In the genomic region with DNA sequence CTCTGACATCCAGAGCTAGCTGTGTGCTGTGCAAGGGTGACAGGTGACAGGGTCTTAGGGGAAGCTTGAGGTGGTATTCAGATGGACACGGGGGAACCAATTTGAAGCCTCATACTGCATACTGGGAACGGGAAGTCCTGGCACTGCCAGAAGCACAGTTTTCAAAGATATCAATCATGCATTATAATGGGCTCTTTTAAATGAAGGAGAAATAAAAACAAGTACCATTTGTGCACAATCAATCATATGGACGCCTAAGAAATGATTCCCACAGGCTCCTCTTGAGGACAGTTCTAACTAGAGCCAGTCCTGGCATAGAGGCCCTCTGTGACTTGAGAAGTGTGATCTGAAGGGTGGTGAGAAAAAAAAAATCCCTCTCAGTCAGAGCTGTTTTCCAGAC, we compare ENCODE assay signal across 20 cellular contexts. TPM values are rescaled to one million over a fixed set of nuclear protein-coding genes. Genes with fewer than 3 reads are reported as not detected.
DNase-seq lines count a peak whose midpoint lies in the region; ATAC-seq, FAIRE-seq and TF ChIP-seq lines count a peak whose summit lies in the region.
"Had no signal": no experiment of that assay in that cellular context is flagged by ENCODE, and none has a peak within 500 bp of the region (broad histone marks: within the 10 kb centered on the region; RNA-seq: fewer than 3 reads in every experiment).

No MANE protein-coding gene starts in this region.

- H3K4me1 Mint-ChIP-seq in osteocyte (ENCODE audit: unreplicated experiment): peaks cover 67% of the 10 kb centered on the region

- H3K9me3 Mint-ChIP-seq in osteocyte (ENCODE audit: unreplicated experiment): no peaks in the 10 kb centered on the region
- H3K9me3 Mint-ChIP-seq: CD8-positive, alpha-beta T cell had no signal

- H3K9me3 ChIP-seq in cardiac muscle cell (ENCODE audit: low read depth) (no peaks in the 10 kb centered on the region), adrenal gland (replicated peaks in 1 of 3) (no peaks in the 10 kb centered on the region), small intestine (ENCODE audit: control insufficient read depth, low read depth) (no peaks in the 10 kb centered on the region), HepG2 (ENCODE audit: low read length) (no peaks in the 10 kb centered on the region)

- H3K4me3 ChIP-seq in cardiac muscle cell (no peak overlapping the region), adrenal gland (no peak overlapping the region), small intestine (ENCODE audit: low read depth in 1 of 2, low read length in 2 of 2) (no peak overlapping the region), HepG2 (replicated peaks in 1 of 3; ENCODE audit: insufficient read depth in 1 of 3, low read depth in 2 of 3, low read length in 3 of 3) (no peak overlapping the region)

- H3K4me1 ChIP-seq in cardiac muscle cell (ENCODE audit: low read depth) (peaks cover 70% of the 10 kb centered on the region), adrenal gland (replicated peaks in 1 of 2) (peaks cover 48 to 65% of the 10 kb centered on the region in 2 donors), small intestine (ENCODE audit: control insufficient read depth in 2 of 2, insufficient read depth in 1 of 2, low read depth in 1 of 2, low read length in 1 of 2) (no peaks in the 10 kb centered on the region), HepG2 (ENCODE audit: insufficient read depth, low read length) (peaks cover 26% of the 10 kb centered on the region)

- H3K4me3 Mint-ChIP-seq in osteocyte (ENCODE audit: unreplicated experiment): no peak overlapping the region
- H3K4me3 Mint-ChIP-seq: CD8-positive, alpha-beta T cell had no signal

- TF ChIP-seq EP300 in HepG2 (IDR thresholded peaks at IDR 0.05; ENCODE audit: low read depth in 2 of 2, low read length in 2 of 2) (no peak), HepG2 (CRISPR knock-in tag; IDR thresholded peaks at IDR 0.05; ENCODE audit: borderline replicate concordance) (no peak)

- TF ChIP-seq CTCF in cardiac muscle cell (IDR thresholded peaks at IDR 0.05; ENCODE audit: low read depth, low read length) (no peak), adrenal gland (IDR thresholded peaks at IDR 0.05) (no peak), osteocyte (IDR thresholded peaks at IDR 0.05) (no peak), HepG2 (CRISPR knock-in tag; IDR thresholded peaks at IDR 0.05) (no peak)

- no peak for TF ChIP-seq RAD21 in HepG2 (CRISPR knock-in tag; IDR thresholded peaks at IDR 0.05)

- 27 to 53% (median 42%) methylated on average over 2 to 3 of the region's 3 CpGs for WGBS in adrenal gland, 4 donors
- WGBS in small intestine, 3 donors: 58 to 76% (median 75%) methylated on average over 3 of the region's 3 CpGs
- WGBS in HepG2 (ENCODE audit: low lambda C conversion rate): 0% methylated on average over 1 of the region's 3 CpGs

- no TSS peak for BruUV-seq in HepG2 (replicated peaks; lab: Mats Ljungman, UMichigan)

- ATAC-seq in Right ventricle myocardium inferior (no peak), HG02763 (IDR thresholded peaks at IDR 0.05; ENCODE audit: unreplicated experiment) (no peak), HepG2 (no peak)
- ATAC-seq: CD8-positive, alpha-beta T cell; SK-N-SH treated with all-trans-retinoic acid at 6 μM for 48 hours had no signal

- no peaks in the 10 kb centered on the region for H3K36me3 Mint-ChIP-seq in osteocyte (ENCODE audit: unreplicated experiment)
- H3K36me3 Mint-ChIP-seq: CD8-positive, alpha-beta T cell had no signal

- H3K27ac ChIP-seq in cardiac muscle cell (peak overlapping the region; percentile 31), adrenal gland (peak overlapping the region in 3 of 5 donors; percentile 16 to 87 (median 62)), small intestine (ENCODE audit: low read depth in 1 of 2, low read length in 1 of 2) (no peak overlapping the region), HepG2 (ENCODE audit: extremely low read length, insufficient read depth, low read length) (no peak overlapping the region)

- H3K4me2 ChIP-seq in HepG2 (ENCODE audit: low read depth, low read length): no peak overlapping the region

- in situ Hi-C loops in HepG2 (cut with HindIII; ENCODE audit: extremely low pct_ligation_motif_present, low pct_unique_long_range_greater_than_20kb): no loop called here

- no peaks in the 10 kb centered on the region for H3K27me3 Mint-ChIP-seq in osteocyte (ENCODE audit: unreplicated experiment)

- no peak for TF ChIP-seq POLR2A in adrenal gland (IDR thresholded peaks at IDR 0.05)
- TF ChIP-seq POLR2A in HepG2 (IDR thresholded peaks at IDR 0.05; ENCODE audit: insufficient read depth in 1 of 2, low read depth in 2 of 2, low read length in 2 of 2): no peak

- intact Hi-C loops in Right ventricle myocardium inferior (cut with DNase I) (no loop called here), adrenal gland (cut with DNase I) (no loop called here), HepG2 (cut with micrococcal nuclease; ENCODE audit: unreplicated experiment) (no loop called here)

- no peaks in the 10 kb centered on the region for H3K36me3 ChIP-seq in cardiac muscle cell
- no peaks in the 10 kb centered on the region for H3K36me3 ChIP-seq in adrenal gland (replicated peaks in 1 of 2)
- H3K36me3 ChIP-seq in small intestine (ENCODE audit: control insufficient read depth in 2 of 2, insufficient read depth in 2 of 2, low read length in 2 of 2): no peaks in the 10 kb centered on the region
- H3K36me3 ChIP-seq in HepG2 (replicated peaks in 1 of 2; ENCODE audit: control insufficient read depth in 1 of 2, insufficient read depth in 2 of 2, low read length in 2 of 2): no peaks in the 10 kb centered on the region

- peak overlapping the region; percentile 77 for H3K27ac Mint-ChIP-seq in osteocyte (ENCODE audit: unreplicated experiment)
- H3K27ac Mint-ChIP-seq: CD8-positive, alpha-beta T cell had no signal

- CTCF ChIA-PET in HepG2 (lab: Yijun Ruan, JAX; ENCODE audit: low intra/inter-chr PET ratio, low total read pairs): no interaction called here

- H2AFZ ChIP-seq in HepG2 (ENCODE audit: low read length): no peak overlapping the region

- no peaks in the 10 kb centered on the region for H4K20me1 ChIP-seq in HepG2 (ENCODE audit: insufficient read depth, low read length)

- DNase-seq in cardiac muscle cell (ENCODE audit: low read depth in 1 of 2, low spot score in 1 of 2): no peak
- DNase-seq in Right ventricle myocardium inferior (ENCODE audit: missing footprints): no peak
- DNase-seq in adrenal gland: no peak
- DNase-seq in osteocyte (ENCODE audit: extremely low spot score, unreplicated experiment): no peak
- DNase-seq in small intestine: no peak
- DNase-seq in HepG2 (ENCODE audit: low spot score): no peak
- no peak for DNase-seq in stimulated activated naive CD4-positive, alpha-beta T cell (lab: John Stamatoyannopoulos, UW)
- DNase-seq: Calu3; CD8-positive, alpha-beta T cell; KG1; MV-4-11; NCI-H1417 treated with DMSO at 0.1 percent for 48 hours; NCI-H187 treated with DMSO at 0.1 percent for 48 hours; SHP77 treated with DMSO at 0.1 percent for 48 hours had no signal

- POLR2A ChIA-PET in HepG2 (lab: Yijun Ruan, JAX): no interaction called here

- FAIRE-seq in small intestine (lab: Jason Lieb, UNC) (no peak), HepG2 (lab: Jason Lieb, UNC) (no peak)
- FAIRE-seq: A204.1 had no signal

- H3K79me2 ChIP-seq in HepG2 (ENCODE audit: insufficient read depth, low read length): no peaks in the 10 kb centered on the region

- H3K27me3 ChIP-seq in cardiac muscle cell (no peaks in the 10 kb centered on the region), adrenal gland (no peaks in the 10 kb centered on the region), small intestine (ENCODE audit: control insufficient read depth in 2 of 2, insufficient read depth in 2 of 2, low read length in 2 of 2) (no peaks in the 10 kb centered on the region), HepG2 (ENCODE audit: control insufficient read depth in 1 of 2, insufficient read depth in 2 of 2, low read length in 2 of 2) (peaks cover 0 to 5% of the 10 kb centered on the region in 2 experiments; a peak in 2 of 5 replicates)

- H3K9ac ChIP-seq in HepG2 (ENCODE audit: insufficient read depth, low read depth, low read length): no peak overlapping the region

RNA-seq across cellular contexts. Expression of a gene that starts 50.9 kb away (rescaled TPM):
- 297 and 320 TPM in 2 replicates for total RNA-seq in cardiac muscle cell
- polyA plus RNA-seq in cardiac muscle cell: 235 and 253 TPM in 2 replicates
- total RNA-seq in Right ventricle myocardium inferior: 72.0 TPM
- 100 to 1,000 TPM; 191 to 474 (median 379) TPM for total RNA-seq in adrenal gland
- polyA plus RNA-seq in adrenal gland: 100 to 1,000 TPM; 132 to 226 (median 146) TPM
- 187 and 212 TPM in 2 replicates for total RNA-seq in osteocyte
- polyA plus RNA-seq in small intestine: 100 to 1,000 TPM; 117 to 244 (median 123) TPM
- 0.42 and 0.82 TPM in 2 replicates for total RNA-seq in HepG2 (2016; rRNA removed; fragmentation: Illumina TruSeq; extraction: Trizol)
- 0.20 and 0.26 TPM in 2 replicates for total RNA-seq in HepG2 (2016; cell fraction: cytosol; rRNA removed; fragmentation: Illumina TruSeq; extraction: Trizol; ENCODE audit: low read depth)
- 0.88 and 1.1 TPM in 2 replicates for total RNA-seq in HepG2 (2016; cell fraction: insoluble cytoplasmic fraction; rRNA removed; fragmentation: Illumina TruSeq; extraction: Trizol)
- total RNA-seq in HepG2 (2016; cell fraction: membrane; rRNA removed; fragmentation: Illumina TruSeq; extraction: Trizol): 0.87 and 1.00 TPM in 2 replicates
- 0.96 and 1.3 TPM in 2 replicates for total RNA-seq in HepG2 (2016; cell fraction: nucleus; rRNA removed; fragmentation: Illumina TruSeq; extraction: Trizol)
- polyA plus RNA-seq in HepG2 (2011; rRNA removed): 1.5 and 1.9 TPM in 2 replicates
- polyA plus RNA-seq in HepG2 (2011; cell fraction: cytosol; rRNA removed): 1.5 and 2.0 TPM in 2 replicates
- 2.1 and 3.0 TPM in 2 replicates for polyA plus RNA-seq in HepG2 (2011; cell fraction: nucleus; rRNA removed)
- polyA plus RNA-seq in HepG2 (2012): 0.66 and 5.9 TPM in 2 replicates
- polyA plus RNA-seq in HepG2 (2016; cell fraction: cytosol; fragmentation: Illumina TruSeq; extraction: Trizol; ENCODE audit: low read depth): 0.26 and 0.36 TPM in 2 replicates
- 0.88 and 1.0 TPM in 2 replicates for polyA plus RNA-seq in HepG2 (2016; cell fraction: insoluble cytoplasmic fraction; fragmentation: Illumina TruSeq; extraction: Trizol; ENCODE audit: low read depth)
- 0.31 and 0.46 TPM in 2 replicates for polyA plus RNA-seq in HepG2 (2016; cell fraction: membrane; fragmentation: Illumina TruSeq; extraction: Trizol; ENCODE audit: low read depth)
- 0.88 and 0.94 TPM in 2 replicates for polyA plus RNA-seq in HepG2 (2016; cell fraction: nucleus; fragmentation: Illumina TruSeq; extraction: Trizol; ENCODE audit: insufficient read depth, low read depth)
- polyA minus RNA-seq in HepG2 (2011; rRNA and poly(A)+ RNA removed; ENCODE audit: low replicate concordance): 0.92 and 43.9 TPM in 2 replicates
- 2.8 and 3.3 TPM in 2 replicates for polyA minus RNA-seq in HepG2 (2011; cell fraction: cytosol; rRNA and poly(A)+ RNA removed)
- 3.6 and 5.1 TPM in 2 replicates for polyA minus RNA-seq in HepG2 (2011; cell fraction: nucleus; rRNA and poly(A)+ RNA removed)

RNA-seq across cellular contexts. Expression of a gene that starts 52.9 kb away (rescaled TPM):
- total RNA-seq in cardiac muscle cell (0.11 TPM in 1 of 2 replicates, not detected in the other), Right ventricle myocardium inferior (not detected), adrenal gland (1 to 10 TPM in 6 of 8 donors, under 1 TPM in 2; 0.26 to 3.5 (median 1.3) TPM), osteocyte (not detected in 2 replicates), HepG2 (2016; rRNA removed; fragmentation: Illumina TruSeq; extraction: Trizol) (not detected in 2 replicates)
- polyA plus RNA-seq in cardiac muscle cell (0.11 and 0.16 TPM in 2 replicates), adrenal gland (1 to 10 TPM in 1 of 3 donors, under 1 TPM in 2; 0.40 to 2.3 (median 0.91) TPM), small intestine (under 1 TPM in 1 of 3 donors, not detected in 2; 0.10 TPM), HepG2 (2011; rRNA removed) (not detected in 2 replicates)
- not detected in 2 replicates for total RNA-seq in HepG2 (2016; cell fraction: cytosol; rRNA removed; fragmentation: Illumina TruSeq; extraction: Trizol; ENCODE audit: low read depth)
- total RNA-seq in HepG2 (2016; cell fraction: insoluble cytoplasmic fraction; rRNA removed; fragmentation: Illumina TruSeq; extraction: Trizol): not detected in 2 replicates
- total RNA-seq in HepG2 (2016; cell fraction: membrane; rRNA removed; fragmentation: Illumina TruSeq; extraction: Trizol): not detected in 2 replicates
- not detected in 2 replicates for total RNA-seq in HepG2 (2016; cell fraction: nucleus; rRNA removed; fragmentation: Illumina TruSeq; extraction: Trizol)
- not detected in 2 replicates for polyA plus RNA-seq in HepG2 (2011; cell fraction: cytosol; rRNA removed)
- not detected in 2 replicates for polyA plus RNA-seq in HepG2 (2011; cell fraction: nucleus; rRNA removed)
- polyA plus RNA-seq in HepG2 (2012): not detected in 2 replicates
- polyA plus RNA-seq in HepG2 (2016; cell fraction: cytosol; fragmentation: Illumina TruSeq; extraction: Trizol; ENCODE audit: low read depth): not detected in 2 replicates
- not detected in 2 replicates for polyA plus RNA-seq in HepG2 (2016; cell fraction: insoluble cytoplasmic fraction; fragmentation: Illumina TruSeq; extraction: Trizol; ENCODE audit: low read depth)
- polyA plus RNA-seq in HepG2 (2016; cell fraction: membrane; fragmentation: Illumina TruSeq; extraction: Trizol; ENCODE audit: low read depth): not detected in 2 replicates
- polyA plus RNA-seq in HepG2 (2016; cell fraction: nucleus; fragmentation: Illumina TruSeq; extraction: Trizol; ENCODE audit: insufficient read depth, low read depth): not detected in 2 replicates
- not detected in 2 replicates for polyA minus RNA-seq in HepG2 (2011; rRNA and poly(A)+ RNA removed; ENCODE audit: low replicate concordance)
- polyA minus RNA-seq in HepG2 (2011; cell fraction: cytosol; rRNA and poly(A)+ RNA removed): not detected in 2 replicates
- polyA minus RNA-seq in HepG2 (2011; cell fraction: nucleus; rRNA and poly(A)+ RNA removed): not detected in 2 replicates
- total RNA-seq: Calu3; CD8-positive, alpha-beta T cell; H4; OCI-LY7 had no signal
- polyA plus RNA-seq: BJ had no signal

Comparison
In these comparisons a context has a peak if more than half of its experiments do, and no peak if none do; other contexts are left out.
1. H3K27ac ChIP-seq: peak in cardiac muscle cell (single experiment) and adrenal gland (3 of 5); none in small intestine (0 of 2) and HepG2 (single experiment).
2. RNA of a gene that starts 50.9 kb away (total RNA-seq): 191 to 474 TPM in adrenal gland, 297 to 320 TPM in cardiac muscle cell, 187 to 212 TPM in osteocyte and 72.0 TPM in Right ventricle myocardium inferior (single experiment); 0.20 to 1.3 TPM in HepG2; every median in the first group is over 10 times any median in the second.